ENCODE assay signal across 1 cellular context in the genomic region with DNA sequence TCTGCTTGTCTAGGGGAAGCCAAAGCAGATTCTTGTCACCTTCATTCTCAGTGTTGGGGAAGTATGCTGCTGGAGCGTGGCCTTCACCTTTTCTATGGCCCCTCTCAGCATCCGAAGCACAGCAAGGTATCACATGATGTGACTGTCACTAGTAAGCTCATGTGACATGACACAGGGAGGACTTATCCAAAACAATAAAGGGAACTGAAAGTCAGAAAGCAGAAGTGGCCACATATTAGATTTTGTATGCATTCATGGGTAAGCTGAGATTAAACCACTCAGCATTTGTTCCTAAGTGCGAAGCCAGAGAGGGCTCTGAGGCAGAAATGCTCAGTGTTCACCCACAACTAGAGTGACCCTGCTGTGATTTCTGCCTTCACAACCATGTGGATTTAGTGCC.
A peak's percentile ranks its signal among the peaks of the same experiment; 100 is the strongest.
TF ChIP-seq lines count a peak whose summit lies in the region.

No MANE protein-coding gene starts in this region.

TF ChIP-seq in GM12878, 131 proteins besides CTCF, POLR2A, EP300 and RAD21 (continued from another document):
- TF ChIP-seq, protein P1, sequence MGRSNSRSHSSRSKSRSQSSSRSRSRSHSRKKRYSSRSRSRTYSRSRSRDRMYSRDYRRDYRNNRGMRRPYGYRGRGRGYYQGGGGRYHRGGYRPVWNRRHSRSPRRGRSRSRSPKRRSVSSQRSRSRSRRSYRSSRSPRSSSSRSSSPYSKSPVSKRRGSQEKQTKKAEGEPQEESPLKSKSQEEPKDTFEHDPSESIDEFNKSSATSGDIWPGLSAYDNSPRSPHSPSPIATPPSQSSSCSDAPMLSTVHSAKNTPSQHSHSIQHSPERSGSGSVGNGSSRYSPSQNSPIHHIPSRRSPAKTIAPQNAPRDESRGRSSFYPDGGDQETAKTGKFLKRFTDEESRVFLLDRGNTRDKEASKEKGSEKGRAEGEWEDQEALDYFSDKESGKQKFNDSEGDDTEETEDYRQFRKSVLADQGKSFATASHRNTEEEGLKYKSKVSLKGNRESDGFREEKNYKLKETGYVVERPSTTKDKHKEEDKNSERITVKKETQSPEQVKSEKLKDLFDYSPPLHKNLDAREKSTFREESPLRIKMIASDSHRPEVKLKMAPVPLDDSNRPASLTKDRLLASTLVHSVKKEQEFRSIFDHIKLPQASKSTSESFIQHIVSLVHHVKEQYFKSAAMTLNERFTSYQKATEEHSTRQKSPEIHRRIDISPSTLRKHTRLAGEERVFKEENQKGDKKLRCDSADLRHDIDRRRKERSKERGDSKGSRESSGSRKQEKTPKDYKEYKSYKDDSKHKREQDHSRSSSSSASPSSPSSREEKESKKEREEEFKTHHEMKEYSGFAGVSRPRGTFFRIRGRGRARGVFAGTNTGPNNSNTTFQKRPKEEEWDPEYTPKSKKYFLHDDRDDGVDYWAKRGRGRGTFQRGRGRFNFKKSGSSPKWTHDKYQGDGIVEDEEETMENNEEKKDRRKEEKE (IDR thresholded peaks at IDR 0.05): no peak
- TF ChIP-seq CHD1 (IDR thresholded peaks at IDR 0.05; ENCODE audit: low read depth, low read length) (no peak), YBX1 (IDR thresholded peaks at IDR 0.05) (no peak), MEF2B (IDR thresholded peaks at IDR 0.05; ENCODE audit: partially characterized antibody, poor library complexity, severe bottlenecking) (no peak), ZNF592 (IDR thresholded peaks at IDR 0.05) (no peak), CREB1 (IDR thresholded peaks at IDR 0.05; ENCODE audit: low read depth) (0 out of 2 replicates have a peak, but pooled peaks have one; percentile 62), TCF12 (IDR thresholded peaks at IDR 0.05; ENCODE audit: low read depth, low read length) (0 out of 2 replicates have a peak, but pooled peaks have one; percentile 20), KAT2A (conservative IDR thresholded peaks at IDR 0.05; ENCODE audit: control insufficient read depth, low read depth, low read length) (no peak), PML (IDR thresholded peaks at IDR 0.05; ENCODE audit: low read length) (no peak), DPF2 (IDR thresholded peaks at IDR 0.05) (peak; percentile 98), POLR2AphosphoS2 (IDR thresholded peaks at IDR 0.05; ENCODE audit: low read depth, low read length) (no peak), BACH1 (IDR thresholded peaks at IDR 0.05; ENCODE audit: borderline replicate concordance) (peak; percentile 90; the same call in 1 of the 2 replicates)
- TF ChIP-seq, protein P2, sequence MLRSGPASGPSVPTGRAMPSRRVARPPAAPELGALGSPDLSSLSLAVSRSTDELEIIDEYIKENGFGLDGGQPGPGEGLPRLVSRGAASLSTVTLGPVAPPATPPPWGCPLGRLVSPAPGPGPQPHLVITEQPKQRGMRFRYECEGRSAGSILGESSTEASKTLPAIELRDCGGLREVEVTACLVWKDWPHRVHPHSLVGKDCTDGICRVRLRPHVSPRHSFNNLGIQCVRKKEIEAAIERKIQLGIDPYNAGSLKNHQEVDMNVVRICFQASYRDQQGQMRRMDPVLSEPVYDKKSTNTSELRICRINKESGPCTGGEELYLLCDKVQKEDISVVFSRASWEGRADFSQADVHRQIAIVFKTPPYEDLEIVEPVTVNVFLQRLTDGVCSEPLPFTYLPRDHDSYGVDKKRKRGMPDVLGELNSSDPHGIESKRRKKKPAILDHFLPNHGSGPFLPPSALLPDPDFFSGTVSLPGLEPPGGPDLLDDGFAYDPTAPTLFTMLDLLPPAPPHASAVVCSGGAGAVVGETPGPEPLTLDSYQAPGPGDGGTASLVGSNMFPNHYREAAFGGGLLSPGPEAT (IDR thresholded peaks at IDR 0.05; ENCODE audit: low read depth): peak; percentile 77; the same call in 1 of the 2 replicates
- TF ChIP-seq, protein P3, sequence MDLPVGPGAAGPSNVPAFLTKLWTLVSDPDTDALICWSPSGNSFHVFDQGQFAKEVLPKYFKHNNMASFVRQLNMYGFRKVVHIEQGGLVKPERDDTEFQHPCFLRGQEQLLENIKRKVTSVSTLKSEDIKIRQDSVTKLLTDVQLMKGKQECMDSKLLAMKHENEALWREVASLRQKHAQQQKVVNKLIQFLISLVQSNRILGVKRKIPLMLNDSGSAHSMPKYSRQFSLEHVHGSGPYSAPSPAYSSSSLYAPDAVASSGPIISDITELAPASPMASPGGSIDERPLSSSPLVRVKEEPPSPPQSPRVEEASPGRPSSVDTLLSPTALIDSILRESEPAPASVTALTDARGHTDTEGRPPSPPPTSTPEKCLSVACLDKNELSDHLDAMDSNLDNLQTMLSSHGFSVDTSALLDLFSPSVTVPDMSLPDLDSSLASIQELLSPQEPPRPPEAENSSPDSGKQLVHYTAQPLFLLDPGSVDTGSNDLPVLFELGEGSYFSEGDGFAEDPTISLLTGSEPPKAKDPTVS (IDR thresholded peaks at IDR 0.05; ENCODE audit: low read depth, low read length): no peak
- TF ChIP-seq, protein P4, sequence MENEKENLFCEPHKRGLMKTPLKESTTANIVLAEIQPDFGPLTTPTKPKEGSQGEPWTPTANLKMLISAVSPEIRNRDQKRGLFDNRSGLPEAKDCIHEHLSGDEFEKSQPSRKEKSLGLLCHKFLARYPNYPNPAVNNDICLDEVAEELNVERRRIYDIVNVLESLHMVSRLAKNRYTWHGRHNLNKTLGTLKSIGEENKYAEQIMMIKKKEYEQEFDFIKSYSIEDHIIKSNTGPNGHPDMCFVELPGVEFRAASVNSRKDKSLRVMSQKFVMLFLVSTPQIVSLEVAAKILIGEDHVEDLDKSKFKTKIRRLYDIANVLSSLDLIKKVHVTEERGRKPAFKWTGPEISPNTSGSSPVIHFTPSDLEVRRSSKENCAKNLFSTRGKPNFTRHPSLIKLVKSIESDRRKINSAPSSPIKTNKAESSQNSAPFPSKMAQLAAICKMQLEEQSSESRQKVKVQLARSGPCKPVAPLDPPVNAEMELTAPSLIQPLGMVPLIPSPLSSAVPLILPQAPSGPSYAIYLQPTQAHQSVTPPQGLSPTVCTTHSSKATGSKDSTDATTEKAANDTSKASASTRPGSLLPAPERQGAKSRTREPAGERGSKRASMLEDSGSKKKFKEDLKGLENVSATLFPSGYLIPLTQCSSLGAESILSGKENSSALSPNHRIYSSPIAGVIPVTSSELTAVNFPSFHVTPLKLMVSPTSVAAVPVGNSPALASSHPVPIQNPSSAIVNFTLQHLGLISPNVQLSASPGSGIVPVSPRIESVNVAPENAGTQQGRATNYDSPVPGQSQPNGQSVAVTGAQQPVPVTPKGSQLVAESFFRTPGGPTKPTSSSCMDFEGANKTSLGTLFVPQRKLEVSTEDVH (IDR thresholded peaks at IDR 0.05; ENCODE audit: low read depth, partially characterized antibody): no peak
